8 cellular contexts compared by ENCODE assay signal in the genomic region with DNA sequence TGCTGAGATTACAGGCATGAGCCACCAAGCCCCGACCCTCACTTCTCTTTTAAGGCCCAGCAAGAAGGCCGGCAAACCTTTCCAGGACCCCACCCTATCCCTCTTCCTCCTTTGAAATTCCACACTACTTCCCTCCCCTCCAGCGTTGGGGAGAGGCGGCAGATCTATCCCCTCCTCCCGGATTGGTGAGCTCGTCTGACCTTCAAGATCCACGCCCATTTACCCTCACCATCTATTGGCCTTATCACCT. TPM values are rescaled to one million over a fixed set of nuclear protein-coding genes. Genes with fewer than 3 reads are reported as not detected.
DNase-seq lines count a peak whose midpoint lies in the region; ATAC-seq and TF ChIP-seq lines count a peak whose summit lies in the region.

No MANE protein-coding gene starts in this region.

- H3K9me3 ChIP-seq in breast epithelium (no peaks in the 10 kb centered on the region), mucosa of rectum (ENCODE audit: control insufficient read depth in 2 of 2, low read length in 2 of 2) (no peaks in the 10 kb centered on the region)

- H3K4me3 ChIP-seq in breast epithelium (peak overlapping the region; percentile 32 to 63 (median 47)), mucosa of rectum (ENCODE audit: low read length in 2 of 2) (peak overlapping the region; percentile 47 to 63)

- TF ChIP-seq CTCF in breast epithelium (IDR thresholded peaks at IDR 0.05) (no peak), GM10266 (IDR thresholded peaks at IDR 0.05; ENCODE audit: control insufficient read depth, insufficient read depth, low read depth, missing control alignments) (no peak)

- H3K27me3 ChIP-seq in breast epithelium (peaks cover 0 to 3% of the 10 kb centered on the region in 2 donors), mucosa of rectum (ENCODE audit: control insufficient read depth in 2 of 2, insufficient read depth in 2 of 2, low read length in 2 of 2) (no peaks in the 10 kb centered on the region)

- H3K4me1 ChIP-seq in breast epithelium (no peaks in the 10 kb centered on the region), mucosa of rectum (ENCODE audit: control insufficient read depth in 2 of 2, insufficient read depth in 2 of 2, low read length in 2 of 2) (no peaks in the 10 kb centered on the region)

- H3K27me3 Mint-ChIP-seq in stimulated activated naive CD8-positive, alpha-beta T cell treated with anti-CD3 and anti-CD28 coated beads, Interleukin-15, Interleukin-2, amounts not matched to agents 100 ng/mL and 50 ng/mL, for 24 hours = no peaks in the 10 kb centered on the region

- intact Hi-C loops in breast epithelium (cut with DNase I; ENCODE audit: low total_unique reads) = loop anchor here (2.0 kb wide), 1 partner anchor 80 kb away; no protein-coding TSS in a partner anchor

- no peak for ATAC-seq in stimulated activated naive CD8-positive, alpha-beta T cell treated with anti-CD3 and anti-CD28 coated beads, Interleukin-15, Interleukin-2, amounts not matched to agents 100 U/mL and 50 U/mL, for 24 hours
- no peak for ATAC-seq in HG02973 (IDR thresholded peaks at IDR 0.05; ENCODE audit: unreplicated experiment)
- ATAC-seq in GM18505 (IDR thresholded peaks at IDR 0.05; ENCODE audit: unreplicated experiment) = no peak

- peak overlapping the region; percentile 96 for H3K27ac Mint-ChIP-seq in stimulated activated naive CD8-positive, alpha-beta T cell treated with anti-CD3 and anti-CD28 coated beads, Interleukin-15, Interleukin-2, amounts not matched to agents 100 ng/mL and 50 ng/mL, for 24 hours

- peak overlapping the region; percentile 77 to 91 for H3K27ac ChIP-seq in breast epithelium
- peak overlapping the region; percentile 72 to 78 for H3K27ac ChIP-seq in mucosa of rectum (ENCODE audit: low read depth in 2 of 2, low read length in 2 of 2)

- peaks cover 40% of the 10 kb centered on the region for H3K4me1 Mint-ChIP-seq in stimulated activated naive CD8-positive, alpha-beta T cell treated with anti-CD3 and anti-CD28 coated beads, Interleukin-15, Interleukin-2, amounts not matched to agents 100 ng/mL and 50 ng/mL, for 24 hours (ENCODE audit: low read depth)

- H3K9ac ChIP-seq in mucosa of rectum (ENCODE audit: low read depth in 1 of 2, low read length in 2 of 2) = peak overlapping the region; percentile 14 to 60

- no peaks in the 10 kb centered on the region for H3K9me3 Mint-ChIP-seq in stimulated activated naive CD8-positive, alpha-beta T cell treated with anti-CD3 and anti-CD28 coated beads, Interleukin-15, Interleukin-2, amounts not matched to agents 100 ng/mL and 50 ng/mL, for 24 hours

- no peaks in the 10 kb centered on the region for H3K36me3 Mint-ChIP-seq in stimulated activated naive CD8-positive, alpha-beta T cell treated with anti-CD3 and anti-CD28 coated beads, Interleukin-15, Interleukin-2, amounts not matched to agents 100 ng/mL and 50 ng/mL, for 24 hours (ENCODE audit: low read depth)

- peak overlapping the region; percentile 95 for H3K4me3 Mint-ChIP-seq in stimulated activated naive CD8-positive, alpha-beta T cell treated with anti-CD3 and anti-CD28 coated beads, Interleukin-15, Interleukin-2, amounts not matched to agents 100 ng/mL and 50 ng/mL, for 24 hours

- TF ChIP-seq POLR2A in breast epithelium (IDR thresholded peaks at IDR 0.05) (peak; percentile 26), GM18505 (IDR thresholded peaks at IDR 0.05; ENCODE audit: borderline replicate concordance, extremely low read depth, insufficient read depth, insufficient read length) (no peak)

- no peak for DNase-seq in stimulated activated naive CD8-positive, alpha-beta T cell treated with anti-CD3 and anti-CD28 coated beads, Interleukin-15, Interleukin-2, amounts not matched to agents 100 U/mL and 50 U/mL, for 24 hours
- DNase-seq in breast epithelium (ENCODE audit: low spot score in 2 of 2) (no peak), GM10266 (ENCODE audit: extremely low spot score) (no peak)
- DNase-seq in stimulated activated CD4-positive, alpha-beta T cell treated with anti-CD3 and anti-CD28 coated beads, Interleukin-2, amount 100 ng/mL, for 48 hours = no peak

- H3K36me3 ChIP-seq in breast epithelium (no peaks in the 10 kb centered on the region), mucosa of rectum (ENCODE audit: control insufficient read depth in 2 of 2, insufficient read depth in 2 of 2, low read length in 2 of 2) (no peaks in the 10 kb centered on the region)

RNA-seq across cellular contexts. Expression of gene PRICKLE3, which starts 4.5 kb away (rescaled TPM):
- 10 to 100 TPM; 13.3 to 14.4 (median 14.0) TPM for total RNA-seq in breast epithelium

RNA-seq across cellular contexts. Expression of gene SYP, which starts 9.3 kb away (rescaled TPM):
- total RNA-seq in breast epithelium = 1 to 10 TPM; 1.0 to 2.7 (median 1.3) TPM

RNA-seq across cellular contexts. Expression of gene PLP2, which starts 19.0 kb away (rescaled TPM):
- 10 to 100 TPM; 23.4 to 27.9 (median 27.8) TPM for total RNA-seq in breast epithelium

RNA-seq across cellular contexts. Expression of gene MAGIX, which starts 28.1 kb away (rescaled TPM):
- 10 to 100 TPM in 1 of 3 donors, 1 to 10 TPM in 2; 1.3 to 12.4 (median 4.9) TPM for total RNA-seq in breast epithelium

RNA-seq across cellular contexts. Expression of gene CACNA1F, which starts 42.4 kb away (rescaled TPM):
- 1 to 10 TPM in 1 of 3 donors, under 1 TPM in 2; 0.48 to 1.8 (median 0.66) TPM for total RNA-seq in breast epithelium
